13 cellular contexts compared by ENCODE assay signal in genomic region chr3:63969866-63970265, GRCh38. TPM values are rescaled to one million over a fixed set of nuclear protein-coding genes. Genes with fewer than 3 reads are reported as not detected.
DNase-seq lines count a peak whose midpoint lies in the region; ATAC-seq and TF ChIP-seq lines count a peak whose summit lies in the region.
"Had no signal": no experiment of that assay in that cellular context is flagged by ENCODE, and none has a peak within 500 bp of the region (broad histone marks: within the 10 kb centered on the region; RNA-seq: fewer than 3 reads in every experiment).

No MANE protein-coding gene starts in this region.

- H3K36me3 ChIP-seq in left lung, result no peaks in the 10 kb centered on the region
- no peaks in the 10 kb centered on the region for H3K36me3 ChIP-seq in stomach smooth muscle (ENCODE audit: control insufficient read depth in 2 of 2, insufficient read depth in 2 of 2, low read length in 2 of 2)

- H3K27me3 ChIP-seq in left lung, result no peaks in the 10 kb centered on the region
- H3K27me3 ChIP-seq in stomach smooth muscle (ENCODE audit: control insufficient read depth in 1 of 2, insufficient read depth in 2 of 2, low read length in 2 of 2), result no peaks in the 10 kb centered on the region

- H3K27ac Mint-ChIP-seq in activated CD8-positive, alpha-beta memory T cell treated with anti-CD3 and anti-CD28 coated beads, Interleukin-2, amount 10 ng/mL, durations not matched to agents 7 days and 5 days, result peak overlapping the region; percentile 97
- H3K27ac Mint-ChIP-seq in activated naive CD8-positive, alpha-beta T cell treated with anti-CD3 and anti-CD28 coated beads for 36 hours, result peak overlapping the region; percentile 94

- no peaks in the 10 kb centered on the region for H3K9me3 Mint-ChIP-seq in activated CD8-positive, alpha-beta memory T cell treated with anti-CD3 and anti-CD28 coated beads, Interleukin-2, amount 10 ng/mL, durations not matched to agents 7 days and 5 days (ENCODE audit: low read depth)
- peaks cover 4% of the 10 kb centered on the region for H3K9me3 Mint-ChIP-seq in activated naive CD8-positive, alpha-beta T cell treated with anti-CD3 and anti-CD28 coated beads for 36 hours

- H3K4me3 ChIP-seq in left lung (no peak overlapping the region), stomach smooth muscle (ENCODE audit: low read length in 2 of 2) (no peak overlapping the region)

- intact Hi-C loops in left lung (cut with DNase I), result no loop called here

- no peak for ATAC-seq in activated CD8-positive, alpha-beta memory T cell treated with anti-CD3 and anti-CD28 coated beads, Interleukin-2, amount 10 ng/mL, durations not matched to agents 7 days and 5 days
- ATAC-seq in left lung (no peak), GM21737 (IDR thresholded peaks at IDR 0.05; ENCODE audit: unreplicated experiment) (no peak)

- peaks cover 33% of the 10 kb centered on the region for H3K36me3 Mint-ChIP-seq in activated CD8-positive, alpha-beta memory T cell treated with anti-CD3 and anti-CD28 coated beads, Interleukin-2, amount 10 ng/mL, durations not matched to agents 7 days and 5 days
- H3K36me3 Mint-ChIP-seq in activated naive CD8-positive, alpha-beta T cell treated with anti-CD3 and anti-CD28 coated beads for 36 hours, result peaks cover 27% of the 10 kb centered on the region

- H3K9ac ChIP-seq in stomach smooth muscle (ENCODE audit: low read length in 2 of 2), result no peak overlapping the region
- H3K9ac ChIP-seq: parathyroid adenoma had no signal

- CTCF ChIA-PET in activated CD8-positive, alpha-beta memory T cell treated with anti-CD3 and anti-CD28 coated beads, Interleukin-2, amount 10 ng/mL, durations not matched to agents 7 days and 5 days (lab: Charles Lee), result interaction anchor here (2.5 to 3.9 kb wide), 2 partner anchors 9 to 24 kb away, joined by 14 to 33 read pairs; no protein-coding TSS in a partner anchor

- H3K4me1 ChIP-seq in left lung, result peaks cover 30 to 100% of the 10 kb centered on the region in 2 donors
- peaks cover 43% of the 10 kb centered on the region for H3K4me1 ChIP-seq in stomach smooth muscle (ENCODE audit: control insufficient read depth, insufficient read depth, low read length)

- H3K27ac ChIP-seq in left lung, result peak overlapping the region; percentile 61 to 81
- H3K27ac ChIP-seq in stomach smooth muscle (ENCODE audit: low read length), result peak overlapping the region; percentile 70

- peak overlapping the region; percentile 83 for H3K4me3 Mint-ChIP-seq in activated CD8-positive, alpha-beta memory T cell treated with anti-CD3 and anti-CD28 coated beads, Interleukin-2, amount 10 ng/mL, durations not matched to agents 7 days and 5 days
- peak overlapping the region; percentile 83 for H3K4me3 Mint-ChIP-seq in activated naive CD8-positive, alpha-beta T cell treated with anti-CD3 and anti-CD28 coated beads for 36 hours

- H3K27me3 Mint-ChIP-seq in activated CD8-positive, alpha-beta memory T cell treated with anti-CD3 and anti-CD28 coated beads, Interleukin-2, amount 10 ng/mL, durations not matched to agents 7 days and 5 days, result no peaks in the 10 kb centered on the region
- H3K27me3 Mint-ChIP-seq in activated naive CD8-positive, alpha-beta T cell treated with anti-CD3 and anti-CD28 coated beads for 36 hours, result no peaks in the 10 kb centered on the region

- H3K9me3 ChIP-seq in left lung, result no peaks in the 10 kb centered on the region
- H3K9me3 ChIP-seq in stomach smooth muscle (ENCODE audit: control insufficient read depth in 2 of 2, low read length in 2 of 2), result no peaks in the 10 kb centered on the region

- H3K4me1 Mint-ChIP-seq in activated CD8-positive, alpha-beta memory T cell treated with anti-CD3 and anti-CD28 coated beads, Interleukin-2, amount 10 ng/mL, durations not matched to agents 7 days and 5 days, result peaks cover 87% of the 10 kb centered on the region
- peaks cover 85% of the 10 kb centered on the region for H3K4me1 Mint-ChIP-seq in activated naive CD8-positive, alpha-beta T cell treated with anti-CD3 and anti-CD28 coated beads for 36 hours

- DNase-seq in activated CD8-positive, alpha-beta memory T cell treated with anti-CD3 and anti-CD28 coated beads, Interleukin-2, amount 10 ng/mL, durations not matched to agents 7 days and 5 days, result no peak
- no peak for DNase-seq in activated CD8-positive, alpha-beta memory T cell treated with anti-CD3 and anti-CD28 coated beads, Interleukin-2, amount 50 U/mL, for 48 hours
- DNase-seq in activated naive CD8-positive, alpha-beta T cell treated with anti-CD3 and anti-CD28 coated beads for 36 hours, result no peak
- DNase-seq in left lung (no peak), NCI-H446 treated with DMSO at 0.1 percent for 48 hours (lab: John Stamatoyannopoulos, UW) (no peak), DMS 273 treated with DMSO at 0.1 percent for 48 hours (lab: John Stamatoyannopoulos, UW) (no peak)
- DNase-seq: activated gamma-delta T cell treated with Interleukin-2 at 50 U/mL for 16 hours, DMS53, NCI-H1930 had no signal

- TF ChIP-seq CTCF in left lung (IDR thresholded peaks at IDR 0.05), result no peak

RNA-seq across cellular contexts. Expression of gene PSMD6, which starts 53.4 kb away (rescaled TPM):
- 10 to 100 TPM; 68.0 to 94.9 TPM for total RNA-seq in activated CD8-positive, alpha-beta memory T cell treated with anti-CD3 and anti-CD28 coated beads, Interleukin-2, amount 10 ng/mL, durations not matched to agents 7 days and 5 days
- total RNA-seq in activated naive CD8-positive, alpha-beta T cell treated with anti-CD3 and anti-CD28 coated beads for 36 hours, result 100 to 1,000 TPM; 130 to 132 TPM
- 10 to 100 TPM; 48.8 to 70.9 TPM for total RNA-seq in left lung

RNA-seq across cellular contexts. Expression of gene SCAANT1, which starts 57.7 kb away (rescaled TPM):
- total RNA-seq in activated CD8-positive, alpha-beta memory T cell treated with anti-CD3 and anti-CD28 coated beads, Interleukin-2, amount 10 ng/mL, durations not matched to agents 7 days and 5 days, result 1 to 10 TPM in 1 of 2 experiments, not detected in 1; 1.3 TPM
- total RNA-seq in activated naive CD8-positive, alpha-beta T cell treated with anti-CD3 and anti-CD28 coated beads for 36 hours, result not detected
- not detected for total RNA-seq in left lung
- total RNA-seq: A673 had no signal
